ENCODE assay signal across 30 cellular contexts in genomic region chr12:41645624-41646023, GRCh38.
"Had no signal": no experiment of that assay in that cellular context is flagged by ENCODE, and none has a peak within 500 bp of the region (broad histone marks: within the 10 kb centered on the region; RNA-seq: fewer than 3 reads in every experiment).

No MANE protein-coding gene starts in this region.

- DNase-seq: naive thymus-derived CD4-positive, alpha-beta T cell; natural killer cell; nucleus accumbens; pancreas; psoas muscle; right cardiac atrium; spleen; stimulated activated CD4-positive, alpha-beta T cell treated with anti-CD3 and anti-CD28 coated beads, Interleukin-12 subunit alpha, Interleukin-12 subunit beta, amount 100 ng/mL, for 4 hours; stimulated activated CD4-positive, alpha-beta T cell treated with anti-CD3 and anti-CD28 coated beads, Interleukin-1b, Interleukin-23, amount 100 ng/mL, for 48 hours; stimulated activated CD4-positive, alpha-beta T cell treated with anti-CD3 and anti-CD28 coated beads, Interleukin-4, amount 100 ng/mL, for 1 hour; stimulated activated CD4-positive, alpha-beta T cell treated with anti-CD3 and anti-CD28 coated beads, Interleukin-4, amount 100 ng/mL, for 4 hours; stimulated activated CD8-positive, alpha-beta memory T cell treated with anti-CD3 and anti-CD28 coated beads, Interleukin-4, amount 100 ng/mL, for 48 hours; stimulated activated naive CD4-positive, alpha-beta T cell; stimulated activated naive CD8-positive, alpha-beta T cell treated with anti-CD3 and anti-CD28 coated beads, Interleukin-15, amount 100 ng/mL, for 72 hours; stimulated activated naive CD8-positive, alpha-beta T cell treated with anti-CD3 and anti-CD28 coated beads, Interleukin-15, Interleukin-2, amounts not matched to agents 100 U/mL and 50 U/mL, for 24 hours; substantia nigra; testis; tibial artery; transverse colon; upper lobe of right lung; uterus had no signal

- H3K27ac Mint-ChIP-seq: naive thymus-derived CD4-positive, alpha-beta T cell; natural killer cell; nephron; neural progenitor cell; stimulated activated memory B cell treated with anti-CD40 and anti-IgM and Interleukin-4, amounts not matched to agents 10 μg/mL and 1 μg/mL and 100 μg/mL, for 72 hours; stimulated activated naive CD8-positive, alpha-beta T cell treated with anti-CD3 and anti-CD28 coated beads, Interleukin-15, amount 100 ng/mL, for 72 hours; type B pancreatic cell had no signal

- H3K4me1 ChIP-seq: neural progenitor cell, pancreas, psoas muscle, spleen, suprapubic skin, testis, tibial artery, transverse colon, upper lobe of right lung, uterus had no signal

- H3K4me3 ChIP-seq: neural progenitor cell, pancreas, psoas muscle, skin epidermis, smooth muscle cell, spleen, suprapubic skin, testis, tibial artery, transverse colon, upper lobe of right lung, uterus had no signal

- H3K9me3 ChIP-seq: neutrophil, pancreas, psoas muscle, spleen, suprapubic skin, testis, tibial artery, transverse colon, upper lobe of right lung, uterus had no signal

- ATAC-seq: naive thymus-derived CD4-positive, alpha-beta T cell; natural killer cell; pancreas; psoas muscle; right cardiac atrium; sciatic nerve; stimulated activated memory B cell treated with anti-CD40 and anti-IgM and Interleukin-4, amounts not matched to agents 10 μg/mL and 1 μg/mL and 100 μg/mL, for 72 hours; stimulated activated naive CD8-positive, alpha-beta T cell treated with anti-CD3 and anti-CD28 coated beads, Interleukin-15, amount 100 ng/mL, for 72 hours; stimulated activated naive CD8-positive, alpha-beta T cell treated with anti-CD3 and anti-CD28 coated beads, Interleukin-15, Interleukin-2, amounts not matched to agents 100 U/mL and 50 U/mL, for 24 hours; upper lobe of right lung had no signal

- H3K36me3 ChIP-seq: neural progenitor cell, neutrophil, pancreas, spleen, suprapubic skin, tibial artery, transverse colon, upper lobe of right lung, uterus had no signal

- H3K27ac ChIP-seq: neural progenitor cell, neutrophil, pancreas, psoas muscle, skin epidermis, spleen, suprapubic skin, testis, tibial artery, transverse colon, upper lobe of right lung, uterus had no signal

- H3K4me1 Mint-ChIP-seq: naive thymus-derived CD4-positive, alpha-beta T cell; natural killer cell; nephron; stimulated activated memory B cell treated with anti-CD40 and anti-IgM and Interleukin-4, amounts not matched to agents 10 μg/mL and 1 μg/mL and 100 μg/mL, for 72 hours; stimulated activated naive CD8-positive, alpha-beta T cell treated with anti-CD3 and anti-CD28 coated beads, Interleukin-15, amount 100 ng/mL, for 72 hours had no signal

- H3K36me3 Mint-ChIP-seq: naive thymus-derived CD4-positive, alpha-beta T cell; natural killer cell; neural progenitor cell; stimulated activated memory B cell treated with anti-CD40 and anti-IgM and Interleukin-4, amounts not matched to agents 10 μg/mL and 1 μg/mL and 100 μg/mL, for 72 hours; type B pancreatic cell had no signal

- H3K27me3 Mint-ChIP-seq: stimulated activated naive CD8-positive, alpha-beta T cell treated with anti-CD3 and anti-CD28 coated beads, Interleukin-15, amount 100 ng/mL, for 72 hours; type B pancreatic cell had no signal

- H3K4me3 Mint-ChIP-seq: naive thymus-derived CD4-positive, alpha-beta T cell; natural killer cell; nephron; neural progenitor cell; stimulated activated memory B cell treated with anti-CD40 and anti-IgM and Interleukin-4, amounts not matched to agents 10 μg/mL and 1 μg/mL and 100 μg/mL, for 72 hours; stimulated activated naive CD8-positive, alpha-beta T cell treated with anti-CD3 and anti-CD28 coated beads, Interleukin-15, amount 100 ng/mL, for 72 hours; type B pancreatic cell had no signal

- H3K27me3 ChIP-seq: neural progenitor cell, neutrophil, pancreas, spleen, suprapubic skin, testis, tibial artery, transverse colon, upper lobe of right lung, uterus had no signal

- H3K9me3 Mint-ChIP-seq: nephron; stimulated activated memory B cell treated with anti-CD40 and anti-IgM and Interleukin-4, amounts not matched to agents 10 μg/mL and 1 μg/mL and 100 μg/mL, for 72 hours; stimulated activated naive CD8-positive, alpha-beta T cell treated with anti-CD3 and anti-CD28 coated beads, Interleukin-15, amount 100 ng/mL, for 72 hours had no signal
